ENCODE assay signal across 16 cellular contexts in the genomic region with DNA sequence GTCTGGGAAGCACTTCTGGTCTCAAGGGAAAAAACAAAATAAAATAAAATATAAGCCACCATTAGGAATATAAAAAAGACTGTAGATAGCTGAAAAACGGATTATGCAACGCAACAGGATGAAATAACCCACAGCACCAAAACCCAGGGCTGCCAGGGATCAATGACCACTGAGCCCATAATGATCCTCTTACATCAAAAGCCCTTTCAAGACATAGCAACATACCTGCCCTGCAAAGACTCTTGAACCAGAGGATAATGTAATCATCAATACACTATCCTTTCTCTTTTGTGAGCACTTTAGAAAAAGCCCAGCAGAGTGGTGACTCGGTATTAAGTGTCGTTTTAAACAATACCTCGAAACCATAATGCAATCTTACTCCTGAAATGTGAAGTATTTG.
"Had no signal": no experiment of that assay in that cellular context is flagged by ENCODE, and none has a peak within 500 bp of the region (broad histone marks: within the 10 kb centered on the region; RNA-seq: fewer than 3 reads in every experiment).

No MANE protein-coding gene starts in this region.

- ATAC-seq: activated naive CD8-positive, alpha-beta T cell treated with anti-CD3 and anti-CD28 coated beads, Interleukin-2, amount 50 U/mL, for 24 hours; esophagus mucosa had no signal

- H3K27ac Mint-ChIP-seq: activated naive CD4-positive, alpha-beta T cell treated with anti-CD3 and anti-CD28 coated beads for 36 hours; activated naive CD8-positive, alpha-beta T cell treated with anti-CD3 and anti-CD28 coated beads, Interleukin-2, amount 50 U/mL, for 24 hours; activated T-helper 2 cell treated with anti-CD3 and anti-CD28 coated beads, Interferon-gamma antibody, Interleukin-2, Interleukin-4, amounts not matched to agents 10 μg/mL and 5 μg/mL and 100 μg/mL, durations not matched to agents 14 hours and 24 hours and 36 hours had no signal

- DNase-seq: activated CD4-positive, alpha-beta T cell treated with anti-CD3 and anti-CD28 coated beads, Interleukin-2, amount 50 U/mL, for 48 hours; activated naive CD4-positive, alpha-beta T cell treated with anti-CD3 and anti-CD28 coated beads for 36 hours; activated naive CD8-positive, alpha-beta T cell treated with anti-CD3 and anti-CD28 coated beads, Interleukin-2, amount 50 U/mL, for 24 hours; aorta; dermis blood vessel endothelial cell; islet precursor cell; ovary; stimulated activated CD4-positive, alpha-beta T cell treated with anti-CD3 and anti-CD28 coated beads, Interleukin-1b, Interleukin-23, amount 100 ng/mL, for 48 hours; stomach; T1000 had no signal

- H3K4me1 ChIP-seq: stomach had no signal

- H3K27me3 ChIP-seq: ovary had no signal

- H3K9me3 ChIP-seq: ovary, stomach, thoracic aorta had no signal

- H3K27ac ChIP-seq: ovary, stomach, thoracic aorta had no signal

- H3K4me3 ChIP-seq: lung, ovary, stomach, thoracic aorta had no signal

- H3K9me3 Mint-ChIP-seq: activated T-helper 2 cell treated with anti-CD3 and anti-CD28 coated beads, Interferon-gamma antibody, Interleukin-2, Interleukin-4, amounts not matched to agents 10 μg/mL and 5 μg/mL and 100 μg/mL, durations not matched to agents 14 hours and 24 hours and 36 hours; neural crest cell had no signal

- H3K36me3 ChIP-seq: ovary, stomach, thoracic aorta had no signal

- H3K4me3 Mint-ChIP-seq: activated naive CD4-positive, alpha-beta T cell treated with anti-CD3 and anti-CD28 coated beads for 36 hours; activated naive CD8-positive, alpha-beta T cell treated with anti-CD3 and anti-CD28 coated beads, Interleukin-2, amount 50 U/mL, for 24 hours had no signal

- H3K4me1 Mint-ChIP-seq: activated naive CD8-positive, alpha-beta T cell treated with anti-CD3 and anti-CD28 coated beads, Interleukin-2, amount 50 U/mL, for 24 hours had no signal

- FAIRE-seq: endometrium had no signal
